In the genomic region with DNA sequence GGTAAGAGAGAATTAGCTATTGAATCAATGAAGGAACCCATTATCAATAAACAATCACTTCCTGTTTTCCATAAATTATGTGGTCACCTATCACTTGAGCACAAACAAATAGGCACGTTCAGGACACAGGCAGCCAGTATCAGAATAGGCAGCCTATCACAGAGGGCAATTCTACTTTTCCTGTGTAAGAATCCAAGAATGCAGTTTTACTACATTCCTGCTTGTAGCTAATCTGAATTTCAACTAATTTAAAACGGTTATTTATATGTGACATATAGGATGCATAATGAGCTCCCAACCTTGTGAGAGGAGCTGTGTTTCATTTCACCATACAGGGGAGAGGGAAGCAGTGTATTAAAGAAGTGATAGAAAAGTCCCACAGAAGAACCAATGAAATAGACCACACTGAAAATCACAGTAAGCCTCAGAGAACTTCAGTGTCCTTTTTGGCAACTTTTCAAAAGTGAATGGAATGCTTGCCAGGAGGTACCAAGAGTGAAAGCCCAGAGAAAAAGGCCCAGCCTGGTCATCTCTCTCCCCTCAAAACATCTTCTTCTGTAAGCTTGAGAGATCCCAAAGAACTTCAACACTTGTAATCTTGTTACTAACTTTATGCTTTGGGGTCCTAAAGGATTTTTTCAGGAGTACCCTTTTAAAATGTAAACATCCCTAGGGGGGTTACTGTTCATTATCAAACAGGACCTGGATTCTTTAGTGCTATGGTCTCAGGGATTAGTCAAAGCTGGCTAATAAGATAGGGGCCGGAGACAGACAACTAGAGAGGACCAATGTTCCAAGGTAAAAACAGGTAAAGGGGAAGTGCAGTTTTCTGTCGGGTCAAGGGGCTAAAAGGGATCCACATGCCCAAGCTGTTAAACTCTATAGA, we compare ENCODE assay signal across 1 cellular context.
TF ChIP-seq lines count a peak whose summit lies in the region.

No MANE protein-coding gene starts in this region.

TF ChIP-seq in K562, 482 proteins besides CTCF, POLR2A, EP300 and RAD21 (continued from another document and continues in another):
- TF ChIP-seq, protein P1, sequence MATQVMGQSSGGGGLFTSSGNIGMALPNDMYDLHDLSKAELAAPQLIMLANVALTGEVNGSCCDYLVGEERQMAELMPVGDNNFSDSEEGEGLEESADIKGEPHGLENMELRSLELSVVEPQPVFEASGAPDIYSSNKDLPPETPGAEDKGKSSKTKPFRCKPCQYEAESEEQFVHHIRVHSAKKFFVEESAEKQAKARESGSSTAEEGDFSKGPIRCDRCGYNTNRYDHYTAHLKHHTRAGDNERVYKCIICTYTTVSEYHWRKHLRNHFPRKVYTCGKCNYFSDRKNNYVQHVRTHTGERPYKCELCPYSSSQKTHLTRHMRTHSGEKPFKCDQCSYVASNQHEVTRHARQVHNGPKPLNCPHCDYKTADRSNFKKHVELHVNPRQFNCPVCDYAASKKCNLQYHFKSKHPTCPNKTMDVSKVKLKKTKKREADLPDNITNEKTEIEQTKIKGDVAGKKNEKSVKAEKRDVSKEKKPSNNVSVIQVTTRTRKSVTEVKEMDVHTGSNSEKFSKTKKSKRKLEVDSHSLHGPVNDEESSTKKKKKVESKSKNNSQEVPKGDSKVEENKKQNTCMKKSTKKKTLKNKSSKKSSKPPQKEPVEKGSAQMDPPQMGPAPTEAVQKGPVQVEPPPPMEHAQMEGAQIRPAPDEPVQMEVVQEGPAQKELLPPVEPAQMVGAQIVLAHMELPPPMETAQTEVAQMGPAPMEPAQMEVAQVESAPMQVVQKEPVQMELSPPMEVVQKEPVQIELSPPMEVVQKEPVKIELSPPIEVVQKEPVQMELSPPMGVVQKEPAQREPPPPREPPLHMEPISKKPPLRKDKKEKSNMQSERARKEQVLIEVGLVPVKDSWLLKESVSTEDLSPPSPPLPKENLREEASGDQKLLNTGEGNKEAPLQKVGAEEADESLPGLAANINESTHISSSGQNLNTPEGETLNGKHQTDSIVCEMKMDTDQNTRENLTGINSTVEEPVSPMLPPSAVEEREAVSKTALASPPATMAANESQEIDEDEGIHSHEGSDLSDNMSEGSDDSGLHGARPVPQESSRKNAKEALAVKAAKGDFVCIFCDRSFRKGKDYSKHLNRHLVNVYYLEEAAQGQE (CRISPR knock-in tag; IDR thresholded peaks at IDR 0.05; ENCODE audit: low read depth) = no peak
- 0 out of 2 replicates have a peak, but pooled peaks have one; percentile 15 for TF ChIP-seq SP1 (CRISPR knock-in tag; IDR thresholded peaks at IDR 0.05)
- TF ChIP-seq ELF1 (tag; IDR thresholded peaks at IDR 0.05) = no peak
- no peak for TF ChIP-seq POLR2AphosphoS2 (IDR thresholded peaks at IDR 0.05; ENCODE audit: low read length)
- peak; percentile 46 for TF ChIP-seq CBFA2T3 (IDR thresholded peaks at IDR 0.05)
- TF ChIP-seq, protein P2, sequence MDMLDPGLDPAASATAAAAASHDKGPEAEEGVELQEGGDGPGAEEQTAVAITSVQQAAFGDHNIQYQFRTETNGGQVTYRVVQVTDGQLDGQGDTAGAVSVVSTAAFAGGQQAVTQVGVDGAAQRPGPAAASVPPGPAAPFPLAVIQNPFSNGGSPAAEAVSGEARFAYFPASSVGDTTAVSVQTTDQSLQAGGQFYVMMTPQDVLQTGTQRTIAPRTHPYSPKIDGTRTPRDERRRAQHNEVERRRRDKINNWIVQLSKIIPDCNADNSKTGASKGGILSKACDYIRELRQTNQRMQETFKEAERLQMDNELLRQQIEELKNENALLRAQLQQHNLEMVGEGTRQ (CRISPR knock-in tag; IDR thresholded peaks at IDR 0.05) = no peak
- TF ChIP-seq FOXJ3 (CRISPR knock-in tag; IDR thresholded peaks at IDR 0.05) = no peak
- TF ChIP-seq XRCC3 (IDR thresholded peaks at IDR 0.05) = 0 out of 2 replicates have a peak, but pooled peaks have one; percentile 9
- no peak for TF ChIP-seq ZNF696 (CRISPR knock-in tag; conservative IDR thresholded peaks at IDR 0.05)
- peak; percentile 48 to 63 for TF ChIP-seq KDM1A (IDR thresholded peaks at IDR 0.05)
- TF ChIP-seq, protein P3, sequence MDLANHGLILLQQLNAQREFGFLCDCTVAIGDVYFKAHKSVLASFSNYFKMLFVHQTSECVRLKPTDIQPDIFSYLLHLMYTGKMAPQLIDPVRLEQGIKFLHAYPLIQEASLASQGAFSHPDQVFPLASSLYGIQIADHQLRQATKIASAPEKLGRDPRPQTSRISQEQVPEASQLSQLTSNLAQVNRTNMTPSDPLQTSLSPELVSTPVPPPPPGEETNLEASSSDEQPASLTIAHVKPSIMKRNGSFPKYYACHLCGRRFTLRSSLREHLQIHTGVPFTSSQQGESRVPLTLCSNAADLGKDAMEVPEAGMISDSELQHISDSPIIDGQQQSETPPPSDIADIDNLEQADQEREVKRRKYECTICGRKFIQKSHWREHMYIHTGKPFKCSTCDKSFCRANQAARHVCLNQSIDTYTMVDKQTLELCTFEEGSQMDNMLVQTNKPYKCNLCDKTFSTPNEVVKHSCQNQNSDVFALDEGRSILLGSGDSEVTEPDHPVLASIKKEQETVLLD (IDR thresholded peaks at IDR 0.05) = 0 out of 2 replicates have a peak, but pooled peaks have one; percentile 37
- TF ChIP-seq ASH1L (IDR thresholded peaks at IDR 0.05; ENCODE audit: borderline replicate concordance, low read depth, partially characterized antibody) = peak; percentile 33
- TF ChIP-seq FOXK2 (conservative IDR thresholded peaks at IDR 0.05 in 1 of 2, IDR thresholded peaks at IDR 0.05 in 1 of 2; ENCODE audit: low read depth in 2 of 2) = peak; percentile 30 to 40; a peak in 2 of 4 replicates
- no peak for TF ChIP-seq FUS (optimal IDR thresholded peaks at IDR 0.05; ENCODE audit: low read depth, low read length)
- TF ChIP-seq, protein P4, sequence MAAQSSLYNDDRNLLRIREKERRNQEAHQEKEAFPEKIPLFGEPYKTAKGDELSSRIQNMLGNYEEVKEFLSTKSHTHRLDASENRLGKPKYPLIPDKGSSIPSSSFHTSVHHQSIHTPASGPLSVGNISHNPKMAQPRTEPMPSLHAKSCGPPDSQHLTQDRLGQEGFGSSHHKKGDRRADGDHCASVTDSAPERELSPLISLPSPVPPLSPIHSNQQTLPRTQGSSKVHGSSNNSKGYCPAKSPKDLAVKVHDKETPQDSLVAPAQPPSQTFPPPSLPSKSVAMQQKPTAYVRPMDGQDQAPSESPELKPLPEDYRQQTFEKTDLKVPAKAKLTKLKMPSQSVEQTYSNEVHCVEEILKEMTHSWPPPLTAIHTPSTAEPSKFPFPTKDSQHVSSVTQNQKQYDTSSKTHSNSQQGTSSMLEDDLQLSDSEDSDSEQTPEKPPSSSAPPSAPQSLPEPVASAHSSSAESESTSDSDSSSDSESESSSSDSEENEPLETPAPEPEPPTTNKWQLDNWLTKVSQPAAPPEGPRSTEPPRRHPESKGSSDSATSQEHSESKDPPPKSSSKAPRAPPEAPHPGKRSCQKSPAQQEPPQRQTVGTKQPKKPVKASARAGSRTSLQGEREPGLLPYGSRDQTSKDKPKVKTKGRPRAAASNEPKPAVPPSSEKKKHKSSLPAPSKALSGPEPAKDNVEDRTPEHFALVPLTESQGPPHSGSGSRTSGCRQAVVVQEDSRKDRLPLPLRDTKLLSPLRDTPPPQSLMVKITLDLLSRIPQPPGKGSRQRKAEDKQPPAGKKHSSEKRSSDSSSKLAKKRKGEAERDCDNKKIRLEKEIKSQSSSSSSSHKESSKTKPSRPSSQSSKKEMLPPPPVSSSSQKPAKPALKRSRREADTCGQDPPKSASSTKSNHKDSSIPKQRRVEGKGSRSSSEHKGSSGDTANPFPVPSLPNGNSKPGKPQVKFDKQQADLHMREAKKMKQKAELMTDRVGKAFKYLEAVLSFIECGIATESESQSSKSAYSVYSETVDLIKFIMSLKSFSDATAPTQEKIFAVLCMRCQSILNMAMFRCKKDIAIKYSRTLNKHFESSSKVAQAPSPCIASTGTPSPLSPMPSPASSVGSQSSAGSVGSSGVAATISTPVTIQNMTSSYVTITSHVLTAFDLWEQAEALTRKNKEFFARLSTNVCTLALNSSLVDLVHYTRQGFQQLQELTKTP (IDR thresholded peaks at IDR 0.05; ENCODE audit: low read depth in 1 of 2, partially characterized antibody in 2 of 2) = peak in 1 of 2 experiments; percentile 94
- TF ChIP-seq, protein P5, sequence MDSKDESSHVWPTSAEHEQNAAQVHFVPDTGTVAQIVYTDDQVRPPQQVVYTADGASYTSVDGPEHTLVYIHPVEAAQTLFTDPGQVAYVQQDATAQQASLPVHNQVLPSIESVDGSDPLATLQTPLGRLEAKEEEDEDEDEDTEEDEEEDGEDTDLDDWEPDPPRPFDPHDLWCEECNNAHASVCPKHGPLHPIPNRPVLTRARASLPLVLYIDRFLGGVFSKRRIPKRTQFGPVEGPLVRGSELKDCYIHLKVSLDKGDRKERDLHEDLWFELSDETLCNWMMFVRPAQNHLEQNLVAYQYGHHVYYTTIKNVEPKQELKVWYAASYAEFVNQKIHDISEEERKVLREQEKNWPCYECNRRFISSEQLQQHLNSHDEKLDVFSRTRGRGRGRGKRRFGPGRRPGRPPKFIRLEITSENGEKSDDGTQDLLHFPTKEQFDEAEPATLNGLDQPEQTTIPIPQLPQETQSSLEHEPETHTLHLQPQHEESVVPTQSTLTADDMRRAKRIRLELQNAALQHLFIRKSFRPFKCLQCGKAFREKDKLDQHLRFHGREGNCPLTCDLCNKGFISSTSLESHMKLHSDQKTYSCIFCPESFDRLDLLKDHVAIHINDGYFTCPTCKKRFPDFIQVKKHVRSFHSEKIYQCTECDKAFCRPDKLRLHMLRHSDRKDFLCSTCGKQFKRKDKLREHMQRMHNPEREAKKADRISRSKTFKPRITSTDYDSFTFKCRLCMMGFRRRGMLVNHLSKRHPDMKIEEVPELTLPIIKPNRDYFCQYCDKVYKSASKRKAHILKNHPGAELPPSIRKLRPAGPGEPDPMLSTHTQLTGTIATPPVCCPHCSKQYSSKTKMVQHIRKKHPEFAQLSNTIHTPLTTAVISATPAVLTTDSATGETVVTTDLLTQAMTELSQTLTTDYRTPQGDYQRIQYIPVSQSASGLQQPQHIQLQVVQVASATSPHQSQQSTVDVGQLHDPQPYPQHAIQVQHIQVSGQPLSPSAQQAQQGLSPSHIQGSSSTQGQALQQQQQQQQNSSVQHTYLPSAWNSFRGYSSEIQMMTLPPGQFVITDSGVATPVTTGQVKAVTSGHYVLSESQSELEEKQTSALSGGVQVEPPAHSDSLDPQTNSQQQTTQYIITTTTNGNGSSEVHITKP (IDR thresholded peaks at IDR 0.05; ENCODE audit: partially characterized antibody) = peak; percentile 46
- no peak for TF ChIP-seq OTX1 (CRISPR knock-in tag; IDR thresholded peaks at IDR 0.05)
- no peak for TF ChIP-seq NONO (IDR thresholded peaks at IDR 0.05; ENCODE audit: low read depth in 2 of 2, low read length in 1 of 2)
- 0 out of 2 replicates have a peak, but pooled peaks have one; percentile 9 for TF ChIP-seq PYGO2 (tag; IDR thresholded peaks at IDR 0.05)
- no peak for TF ChIP-seq BRF1 (IDR thresholded peaks at IDR 0.05; ENCODE audit: borderline replicate concordance, extremely low read depth, insufficient read length)
- TF ChIP-seq ZBTB17 (CRISPR knock-in tag; IDR thresholded peaks at IDR 0.05) = no peak
- TF ChIP-seq, protein P6, sequence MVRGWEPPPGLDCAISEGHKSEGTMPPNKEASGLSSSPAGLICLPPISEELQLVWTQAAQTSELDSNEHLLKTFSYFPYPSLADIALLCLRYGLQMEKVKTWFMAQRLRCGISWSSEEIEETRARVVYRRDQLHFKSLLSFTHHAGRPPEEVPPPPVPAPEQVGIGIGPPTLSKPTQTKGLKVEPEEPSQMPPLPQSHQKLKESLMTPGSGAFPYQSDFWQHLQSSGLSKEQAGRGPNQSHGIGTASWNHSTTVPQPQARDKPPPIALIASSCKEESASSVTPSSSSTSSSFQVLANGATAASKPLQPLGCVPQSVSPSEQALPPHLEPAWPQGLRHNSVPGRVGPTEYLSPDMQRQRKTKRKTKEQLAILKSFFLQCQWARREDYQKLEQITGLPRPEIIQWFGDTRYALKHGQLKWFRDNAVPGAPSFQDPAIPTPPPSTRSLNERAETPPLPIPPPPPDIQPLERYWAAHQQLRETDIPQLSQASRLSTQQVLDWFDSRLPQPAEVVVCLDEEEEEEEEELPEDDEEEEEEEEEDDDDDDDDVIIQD (CRISPR knock-in tag; IDR thresholded peaks at IDR 0.05) = no peak
- peak; percentile 98 for TF ChIP-seq NFIC (IDR thresholded peaks at IDR 0.05)
- no peak for TF ChIP-seq ZNF445 (CRISPR knock-in tag; IDR thresholded peaks at IDR 0.05; ENCODE audit: low read depth)
- TF ChIP-seq, protein P7, sequence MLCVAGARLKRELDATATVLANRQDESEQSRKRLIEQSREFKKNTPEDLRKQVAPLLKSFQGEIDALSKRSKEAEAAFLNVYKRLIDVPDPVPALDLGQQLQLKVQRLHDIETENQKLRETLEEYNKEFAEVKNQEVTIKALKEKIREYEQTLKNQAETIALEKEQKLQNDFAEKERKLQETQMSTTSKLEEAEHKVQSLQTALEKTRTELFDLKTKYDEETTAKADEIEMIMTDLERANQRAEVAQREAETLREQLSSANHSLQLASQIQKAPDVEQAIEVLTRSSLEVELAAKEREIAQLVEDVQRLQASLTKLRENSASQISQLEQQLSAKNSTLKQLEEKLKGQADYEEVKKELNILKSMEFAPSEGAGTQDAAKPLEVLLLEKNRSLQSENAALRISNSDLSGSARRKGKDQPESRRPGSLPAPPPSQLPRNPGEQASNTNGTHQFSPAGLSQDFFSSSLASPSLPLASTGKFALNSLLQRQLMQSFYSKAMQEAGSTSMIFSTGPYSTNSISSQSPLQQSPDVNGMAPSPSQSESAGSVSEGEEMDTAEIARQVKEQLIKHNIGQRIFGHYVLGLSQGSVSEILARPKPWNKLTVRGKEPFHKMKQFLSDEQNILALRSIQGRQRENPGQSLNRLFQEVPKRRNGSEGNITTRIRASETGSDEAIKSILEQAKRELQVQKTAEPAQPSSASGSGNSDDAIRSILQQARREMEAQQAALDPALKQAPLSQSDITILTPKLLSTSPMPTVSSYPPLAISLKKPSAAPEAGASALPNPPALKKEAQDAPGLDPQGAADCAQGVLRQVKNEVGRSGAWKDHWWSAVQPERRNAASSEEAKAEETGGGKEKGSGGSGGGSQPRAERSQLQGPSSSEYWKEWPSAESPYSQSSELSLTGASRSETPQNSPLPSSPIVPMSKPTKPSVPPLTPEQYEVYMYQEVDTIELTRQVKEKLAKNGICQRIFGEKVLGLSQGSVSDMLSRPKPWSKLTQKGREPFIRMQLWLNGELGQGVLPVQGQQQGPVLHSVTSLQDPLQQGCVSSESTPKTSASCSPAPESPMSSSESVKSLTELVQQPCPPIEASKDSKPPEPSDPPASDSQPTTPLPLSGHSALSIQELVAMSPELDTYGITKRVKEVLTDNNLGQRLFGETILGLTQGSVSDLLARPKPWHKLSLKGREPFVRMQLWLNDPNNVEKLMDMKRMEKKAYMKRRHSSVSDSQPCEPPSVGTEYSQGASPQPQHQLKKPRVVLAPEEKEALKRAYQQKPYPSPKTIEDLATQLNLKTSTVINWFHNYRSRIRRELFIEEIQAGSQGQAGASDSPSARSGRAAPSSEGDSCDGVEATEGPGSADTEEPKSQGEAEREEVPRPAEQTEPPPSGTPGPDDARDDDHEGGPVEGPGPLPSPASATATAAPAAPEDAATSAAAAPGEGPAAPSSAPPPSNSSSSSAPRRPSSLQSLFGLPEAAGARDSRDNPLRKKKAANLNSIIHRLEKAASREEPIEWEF (CRISPR knock-in tag; IDR thresholded peaks at IDR 0.05) = peak; percentile 25; the same call in 1 of the 2 replicates
- TF ChIP-seq, protein P8, sequence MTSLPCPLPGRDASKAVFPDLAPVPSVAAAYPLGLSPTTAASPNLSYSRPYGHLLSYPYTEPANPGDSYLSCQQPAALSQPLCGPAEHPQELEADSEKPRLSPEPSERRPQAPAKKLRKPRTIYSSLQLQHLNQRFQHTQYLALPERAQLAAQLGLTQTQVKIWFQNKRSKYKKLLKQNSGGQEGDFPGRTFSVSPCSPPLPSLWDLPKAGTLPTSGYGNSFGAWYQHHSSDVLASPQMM (CRISPR knock-in tag; IDR thresholded peaks at IDR 0.05) = no peak
- TF ChIP-seq SRSF1 (IDR thresholded peaks at IDR 0.05; ENCODE audit: low read depth, low read length) = no peak
- TF ChIP-seq ZC3H11A (IDR thresholded peaks at IDR 0.05; ENCODE audit: low read depth, low read length) = no peak
- peak; percentile 7; the same call in 1 of the 2 replicates for TF ChIP-seq NR2F6 (CRISPR knock-in tag; IDR thresholded peaks at IDR 0.05)
